Comparison of ENCODE assay signal across 26 cellular contexts in genomic region chr18:10863026-10863425, GRCh38.
"Had no signal": no experiment of that assay in that cellular context is flagged by ENCODE, and none has a peak within 500 bp of the region (broad histone marks: within the 10 kb centered on the region; RNA-seq: fewer than 3 reads in every experiment).

No MANE protein-coding gene starts in this region.

- H3K4me3 ChIP-seq: body of pancreas, cardiac muscle cell, coronary artery, heart left ventricle, left ventricle myocardium inferior, lung, mucosa of descending colon, right lobe of liver, tibial nerve had no signal

- H3K27me3 ChIP-seq: body of pancreas, cardiac muscle cell, foreskin keratinocyte, right lobe of liver, tibial nerve had no signal

- H3K9me3 ChIP-seq: right lobe of liver had no signal

- DNase-seq: activated CD4-positive, alpha-beta T cell treated with anti-CD3 and anti-CD28 coated beads for 4 hours; activated CD4-positive, alpha-beta T cell treated with anti-CD3 and anti-CD28 coated beads, Interleukin-2, amount 50 U/mL, for 4 hours; activated CD8-positive, alpha-beta memory T cell treated with anti-CD3 and anti-CD28 coated beads for 24 hours; activated effector memory CD4-positive, alpha-beta T cell treated with Interleukin-2 at 50 U/mL for 16 hours; activated naive CD4-positive, alpha-beta T cell treated with anti-CD3 and anti-CD28 coated beads for 36 hours; activated naive CD8-positive, alpha-beta T cell treated with anti-CD3 and anti-CD28 coated beads, Interleukin-2, amount 10 ng/mL, durations not matched to agents 7 days and 5 days; amniotic stem cell; body of pancreas; cerebellar nuclear complex; effector memory CD8-positive, alpha-beta T cell; foreskin keratinocyte; heart left ventricle; hypothalamus; immature natural killer cell; left ventricle myocardium inferior; mucosa of descending colon; posterior cingulate gyrus; right lobe of liver; stimulated activated CD4-positive, alpha-beta T cell treated with anti-CD3 and anti-CD28 coated beads, Interleukin-2, amount 100 ng/mL, for 48 hours; stimulated activated naive CD4-positive, alpha-beta T cell treated with Interleukin-2 at 50 U/mL for 16 hours had no signal

- H3K27ac ChIP-seq: body of pancreas, cardiac muscle cell, coronary artery, foreskin keratinocyte, heart left ventricle, left ventricle myocardium inferior, right lobe of liver, tibial nerve, VCaP had no signal

- ATAC-seq: body of pancreas; effector memory CD8-positive, alpha-beta T cell; foreskin keratinocyte; heart left ventricle; mucosa of descending colon; natural killer cell treated with Interleukin-12 subunit alpha and Interleukin-12 subunit beta and Interleukin-15 and Interleukin-18, amount 100 ng/mL, for 72 hours had no signal
